Comparison of ENCODE assay signal across 10 cellular contexts in the genomic region with DNA sequence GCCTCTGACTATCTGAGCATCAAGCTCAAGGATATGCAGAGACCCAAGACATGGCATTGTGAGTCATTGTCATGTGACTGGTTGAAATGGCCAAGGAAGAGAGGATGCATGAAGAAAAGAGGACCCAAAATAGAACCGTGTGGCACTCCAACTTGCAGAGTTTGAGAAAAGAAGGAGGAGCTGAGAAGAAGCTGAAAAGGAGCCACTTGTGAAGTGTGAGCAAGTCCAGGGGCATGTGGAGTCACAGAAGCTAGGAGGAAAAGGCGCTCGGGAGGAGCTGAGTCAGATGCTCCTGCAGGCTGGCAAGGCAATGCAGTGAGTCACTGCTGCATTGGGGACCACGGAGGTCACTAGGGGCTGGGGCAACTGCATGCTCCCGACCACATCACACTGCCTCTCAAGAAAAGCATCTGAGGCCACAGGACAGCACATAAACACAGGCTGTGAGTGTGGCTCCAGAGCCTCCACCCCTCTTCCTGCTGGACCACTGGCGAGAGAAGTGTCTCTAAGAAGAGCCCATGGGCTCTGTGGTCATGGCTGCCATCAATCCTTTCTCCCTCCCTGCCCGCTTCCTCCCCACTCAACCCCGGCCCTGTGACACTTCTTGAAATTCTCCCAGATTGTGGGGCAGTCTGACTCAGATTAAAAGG.
A peak's percentile ranks its signal among the peaks of the same experiment; 100 is the strongest.
DNase-seq lines count a peak whose midpoint lies in the region; ATAC-seq, FAIRE-seq and TF ChIP-seq lines count a peak whose summit lies in the region.
"Had no signal": no experiment of that assay in that cellular context is flagged by ENCODE, and none has a peak within 500 bp of the region (broad histone marks: within the 10 kb centered on the region; RNA-seq: fewer than 3 reads in every experiment).

No MANE protein-coding gene starts in this region.

- H3K4me1 ChIP-seq in foreskin keratinocyte, result peaks cover 7% of the 10 kb centered on the region
- H3K4me1 ChIP-seq in small intestine (ENCODE audit: control insufficient read depth in 2 of 2, insufficient read depth in 1 of 2, low read depth in 1 of 2, low read length in 1 of 2), result no peaks in the 10 kb centered on the region

- H3K27ac ChIP-seq in foreskin keratinocyte, result peak overlapping the region; percentile 17
- peak overlapping the region in 1 of 2 donors; percentile 17 for H3K27ac ChIP-seq in small intestine (ENCODE audit: low read depth in 1 of 2, low read length in 1 of 2)
- H3K27ac ChIP-seq: SK-N-MC had no signal

- H3K27me3 ChIP-seq in foreskin keratinocyte (no peaks in the 10 kb centered on the region), small intestine (ENCODE audit: control insufficient read depth in 2 of 2, insufficient read depth in 2 of 2, low read length in 2 of 2) (no peaks in the 10 kb centered on the region)

- H3K4me3 ChIP-seq in WI38 (ENCODE audit: low read depth, low read length), result peak overlapping the region; percentile 25
- no peak overlapping the region for H3K4me3 ChIP-seq in small intestine (ENCODE audit: low read depth in 1 of 2, low read length in 2 of 2)
- H3K4me3 ChIP-seq: SK-N-MC had no signal

- H3K9me3 ChIP-seq in small intestine (ENCODE audit: control insufficient read depth, low read depth), result no peaks in the 10 kb centered on the region

- 53 to 69% (median 69%) methylated on average over 8 of the region's 8 CpGs for WGBS in small intestine, 3 donors

- TF ChIP-seq CTCF in WI38 (IDR thresholded peaks at IDR 0.05; ENCODE audit: low read depth, low read length), result no peak
- TF ChIP-seq CTCF in foreskin keratinocyte (conservative IDR thresholded peaks at IDR 0.05), result no peak

- in situ Hi-C loops in KBM-7 (cut with MboI; ENCODE audit: low pct_unique_long_range_greater_than_20kb, low sequenced_read_pairs), result no loop called here

- no peaks in the 10 kb centered on the region for H3K36me3 ChIP-seq in small intestine (ENCODE audit: control insufficient read depth in 2 of 2, insufficient read depth in 2 of 2, low read length in 2 of 2)

- peak; percentile 1 to 24 (median 1) for DNase-seq in activated CD8-positive, alpha-beta memory T cell treated with anti-CD3 and anti-CD28 coated beads for 48 hours (ENCODE audit: low read depth in 2 of 3, low spot score in 2 of 3)
- DNase-seq in activated CD8-positive, alpha-beta memory T cell treated with anti-CD3 and anti-CD28 coated beads for 24 hours, result no peak
- peak; percentile 89 to 93 for DNase-seq in foreskin keratinocyte
- DNase-seq in stimulated activated naive CD8-positive, alpha-beta T cell treated with anti-CD3 and anti-CD28 coated beads, Interleukin-15, Interleukin-2, amounts not matched to agents 100 U/mL and 50 U/mL, for 24 hours, result peak; percentile 58
- DNase-seq in small intestine, result no peak
- no peak for DNase-seq in KBM-7
- DNase-seq: CD4-positive, CD25-positive, alpha-beta regulatory T cell had no signal

- ATAC-seq in foreskin keratinocyte (peak; percentile 98), GM18520 (IDR thresholded peaks at IDR 0.05; ENCODE audit: unreplicated experiment) (no peak)
- peak; percentile 93 for ATAC-seq in stimulated activated naive CD8-positive, alpha-beta T cell treated with anti-CD3 and anti-CD28 coated beads, Interleukin-15, Interleukin-2, amounts not matched to agents 100 U/mL and 50 U/mL, for 24 hours

- FAIRE-seq in small intestine (lab: Jason Lieb, UNC), result no peak

Comparison
In these comparisons a context has a peak if more than half of its experiments do, and no peak if none do; other contexts are left out.
1. DNase-seq: peak in activated CD8-positive, alpha-beta memory T cell treated with anti-CD3 and anti-CD28 coated beads for 48 hours (3 of 3), foreskin keratinocyte (2 of 2) and stimulated activated naive CD8-positive, alpha-beta T cell treated with anti-CD3 and anti-CD28 coated beads, Interleukin-15, Interleukin-2, amounts not matched to agents 100 U/mL and 50 U/mL, for 24 hours (single experiment); none in activated CD8-positive, alpha-beta memory T cell treated with anti-CD3 and anti-CD28 coated beads for 24 hours (single experiment), small intestine (single experiment) and KBM-7 (single experiment).